7 cellular contexts compared by ENCODE assay signal in the genomic region with DNA sequence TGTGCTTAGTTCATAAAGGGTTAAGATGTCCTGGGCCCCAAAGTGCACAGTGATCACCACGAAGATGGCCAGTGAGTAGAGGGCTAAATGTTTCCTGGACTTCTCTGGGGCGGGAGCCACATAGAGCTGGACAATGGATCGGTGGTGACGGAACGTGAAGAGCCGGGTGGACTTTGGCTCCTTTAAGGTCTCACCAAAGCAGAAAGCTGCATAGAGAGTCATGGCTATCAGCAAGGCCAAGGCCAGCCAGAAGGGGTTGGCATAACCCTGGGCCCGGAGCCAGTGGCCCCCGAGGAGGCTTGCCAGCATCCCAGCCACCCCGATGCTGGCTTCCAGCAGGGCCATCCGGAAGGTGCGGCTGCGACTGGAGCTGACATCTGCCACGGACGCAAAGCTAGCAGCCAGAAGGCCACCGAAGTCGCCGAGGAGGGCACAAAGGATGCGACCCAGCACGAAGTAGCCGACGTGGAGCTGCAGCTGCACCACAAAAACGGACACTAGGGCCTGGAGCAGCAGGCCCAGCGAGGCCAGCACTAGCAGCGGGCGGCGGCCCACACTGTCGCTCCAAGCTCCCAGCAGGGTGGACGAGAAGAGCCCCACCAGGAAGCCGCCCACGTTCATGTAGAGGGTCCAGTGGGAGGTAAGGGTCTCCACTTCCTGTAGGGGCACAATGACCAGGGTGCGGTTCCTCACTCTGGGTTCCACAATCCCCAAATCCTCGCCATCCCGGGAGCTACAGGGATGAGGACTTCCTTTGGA. TPM values are rescaled to one million over a fixed set of nuclear protein-coding genes. Genes with fewer than 3 reads are reported as not detected.
DNase-seq lines count a peak whose midpoint lies in the region; ATAC-seq and TF ChIP-seq lines count a peak whose summit lies in the region.
"Had no signal": no experiment of that assay in that cellular context is flagged by ENCODE, and none has a peak within 500 bp of the region (broad histone marks: within the 10 kb centered on the region; RNA-seq: fewer than 3 reads in every experiment).

No MANE protein-coding gene starts in this region.

- peak overlapping the region; percentile 81 for H3K4me3 ChIP-seq in psoas muscle

- H3K4me1 Mint-ChIP-seq in IgD-negative memory B cell, result peaks cover 6 to 9% (median 8%) of the 10 kb centered on the region in 3 donors

- H3K9me3 ChIP-seq in psoas muscle, result no peaks in the 10 kb centered on the region

- no peaks in the 10 kb centered on the region for H3K4me1 ChIP-seq in psoas muscle

- WGBS in psoas muscle, 3 donors, result 22 to 40% (median 29%) methylated on average over 32 to 33 of the region's 33 CpGs

- no peak for TF ChIP-seq CTCF in psoas muscle (IDR thresholded peaks at IDR 0.05)

- intact Hi-C loops in psoas muscle (cut with DNase I), result no loop called here

- ATAC-seq in psoas muscle (peak in 2 of 4 donors; percentile 23 to 35), GM21737 (IDR thresholded peaks at IDR 0.05; ENCODE audit: unreplicated experiment) (no peak)

- peak overlapping the region; percentile 83 to 93 (median 88) for H3K4me3 Mint-ChIP-seq in IgD-negative memory B cell

- no peaks in the 10 kb centered on the region for H3K27me3 ChIP-seq in psoas muscle (ENCODE audit: insufficient read depth in 3 of 3, low read length in 2 of 3)

- DNase-seq in psoas muscle, result no peak
- no peak for DNase-seq in GOT3 (lab: John Stamatoyannopoulos, UW)
- DNase-seq in dermis blood vessel endothelial cell, result no peak

- peak overlapping the region in 1 of 3 donors; percentile 53 for H3K27ac Mint-ChIP-seq in IgD-negative memory B cell

- H3K9me3 Mint-ChIP-seq in IgD-negative memory B cell, result no peaks in the 10 kb centered on the region

- H3K27ac ChIP-seq in cingulate gyrus (ENCODE audit: low read depth, low read length), result peak overlapping the region; percentile 10
- H3K27ac ChIP-seq in psoas muscle, result no peak overlapping the region

- H3K36me3 Mint-ChIP-seq in IgD-negative memory B cell, result no peaks in the 10 kb centered on the region

- H3K36me3 ChIP-seq in psoas muscle (ENCODE audit: insufficient read depth in 1 of 2, low read depth in 1 of 2), result peaks cover 0 to 39% of the 10 kb centered on the region in 2 donors

- H3K27me3 Mint-ChIP-seq in IgD-negative memory B cell, result no peaks in the 10 kb centered on the region

RNA-seq across cellular contexts. Expression of gene SLC46A1, which starts 1.0 kb away (rescaled TPM):
- 2.4 TPM for polyA plus RNA-seq in IgD-negative memory B cell
- total RNA-seq in psoas muscle, result 1 to 10 TPM; 2.7 to 4.2 (median 2.8) TPM
- 1 to 10 TPM; 1.1 to 2.5 (median 1.4) TPM for polyA plus RNA-seq in psoas muscle
- 1.9 and 2.9 TPM in 2 replicates for total RNA-seq in dermis blood vessel endothelial cell

RNA-seq across cellular contexts. Expression of gene SARM1, which starts 33.5 kb away (rescaled TPM):
- polyA plus RNA-seq in IgD-negative memory B cell, result 5.6 TPM
- 1 to 10 TPM; 1.8 to 2.2 (median 1.9) TPM for total RNA-seq in psoas muscle
- under 1 TPM; 0.77 to 0.91 (median 0.82) TPM for polyA plus RNA-seq in psoas muscle
- total RNA-seq in dermis blood vessel endothelial cell, result 4.2 and 5.1 TPM in 2 replicates

RNA-seq across cellular contexts. Expression of gene VTN, which starts 34.9 kb away (rescaled TPM):
- polyA plus RNA-seq in IgD-negative memory B cell, result not detected
- total RNA-seq in psoas muscle, result 1 to 10 TPM in 1 of 4 donors, under 1 TPM in 1, not detected in 2; 0.24 to 1.2 TPM
- under 1 TPM; 0.06 to 0.18 (median 0.12) TPM for polyA plus RNA-seq in psoas muscle
- 0.14 and 0.34 TPM in 2 replicates for total RNA-seq in dermis blood vessel endothelial cell

RNA-seq across cellular contexts. Expression of gene SEBOX, which starts 40.0 kb away (rescaled TPM):
- polyA plus RNA-seq in IgD-negative memory B cell (not detected), psoas muscle (not detected)
- total RNA-seq in psoas muscle (not detected), dermis blood vessel endothelial cell (not detected in 2 replicates)
- total RNA-seq: activated CD8-positive, alpha-beta memory T cell treated with anti-CD3 and anti-CD28 coated beads for 36 hours had no signal

RNA-seq across cellular contexts. Expression of gene POLDIP2, which starts 47.7 kb away (rescaled TPM):
- polyA plus RNA-seq in IgD-negative memory B cell (87.4 TPM), psoas muscle (100 to 1,000 TPM; 172 to 299 (median 204) TPM)
- total RNA-seq in psoas muscle (100 to 1,000 TPM; 182 to 206 (median 190) TPM), dermis blood vessel endothelial cell (69.4 and 92.4 TPM in 2 replicates)
